8 cellular contexts compared by ENCODE assay signal in genomic region chr19:4911786-4912672, GRCh38. TPM values are rescaled to one million over a fixed set of nuclear protein-coding genes. Genes with fewer than 3 reads are reported as not detected.
DNase-seq lines count a peak whose midpoint lies in the region; ATAC-seq and TF ChIP-seq lines count a peak whose summit lies in the region.

No MANE protein-coding gene starts in this region.

- no peaks in the 10 kb centered on the region for H3K9me3 ChIP-seq in duodenal mucosa (ENCODE audit: control insufficient read depth in 1 of 2, low read length in 2 of 2)
- no peaks in the 10 kb centered on the region for H3K9me3 ChIP-seq in lung (ENCODE audit: control insufficient read depth in 2 of 2, insufficient read depth in 1 of 2, low read length in 1 of 2)

- WGBS in lung, 2 donors = 26 to 29% methylated on average over 29 of the region's 29 CpGs

- TF ChIP-seq CTCF in lung (IDR thresholded peaks at IDR 0.05; ENCODE audit: control extremely low read depth, extremely low read depth) = peak; percentile 16

- H3K36me3 ChIP-seq in duodenal mucosa (ENCODE audit: control insufficient read depth in 1 of 2, insufficient read depth in 2 of 2, low read length in 2 of 2) (peaks cover 0 to 9% of the 10 kb centered on the region in 2 donors), lung (ENCODE audit: control insufficient read depth in 2 of 2, insufficient read depth in 2 of 2, low read length in 2 of 2) (no peaks in the 10 kb centered on the region)

- peak overlapping the region; percentile 70 for H3K4me3 ChIP-seq in duodenal mucosa (ENCODE audit: low read depth in 1 of 2, low read length in 2 of 2)
- H3K4me3 ChIP-seq in lung = no peak overlapping the region

- H3K27ac ChIP-seq in duodenal mucosa (ENCODE audit: low read depth, low read length) (no peak overlapping the region), lung (ENCODE audit: low read depth in 1 of 2, low read length in 1 of 2) (no peak overlapping the region)

- H3K9ac ChIP-seq in duodenal mucosa (ENCODE audit: low read depth in 1 of 2, low read length in 2 of 2) = peak overlapping the region; percentile 54 to 70

- DNase-seq in NCI-H1105 treated with DMSO at 0.1 percent for 48 hours (lab: John Stamatoyannopoulos, UW) (peak; percentile 21), NCI-H1105 (lab: John Stamatoyannopoulos, UW) (no peak), NCI-H2227 (lab: John Stamatoyannopoulos, UW; ENCODE audit: unreplicated experiment) (peak; percentile 70), lung (ENCODE audit: low spot score) (peak; percentile 70)
- peak; percentile 74 to 83 for DNase-seq in activated CD4-positive, alpha-beta T cell treated with anti-CD3 and anti-CD28 coated beads, Interleukin-2, amount 50 U/mL, for 48 hours
- peak; percentile 17 to 53 (median 34) for DNase-seq in stimulated activated CD4-positive, alpha-beta T cell treated with anti-CD3 and anti-CD28 coated beads, TNF-alpha, amount 100 ng/mL, for 1 hour (ENCODE audit: low read depth in 3 of 3, low spot score in 1 of 3)

- H3K4me1 ChIP-seq in duodenal mucosa (ENCODE audit: control insufficient read depth in 1 of 2, insufficient read depth in 2 of 2, low read length in 2 of 2) = peaks cover 24 to 49% of the 10 kb centered on the region in 2 donors
- H3K4me1 ChIP-seq in lung (ENCODE audit: control insufficient read depth in 2 of 2, insufficient read depth in 2 of 2, low read length in 2 of 2) = peaks cover 0 to 15% of the 10 kb centered on the region in 2 donors

- H3K27me3 ChIP-seq in duodenal mucosa (ENCODE audit: control insufficient read depth in 1 of 2, insufficient read depth in 2 of 2, low read length in 2 of 2) (no peaks in the 10 kb centered on the region), lung (ENCODE audit: control insufficient read depth, insufficient read depth) (no peaks in the 10 kb centered on the region)

- ATAC-seq in lung (ENCODE audit: insufficient read depth, low FRiP score) (peak; percentile 68), GM21381 (IDR thresholded peaks at IDR 0.05; ENCODE audit: unreplicated experiment) (no peak)

RNA-seq across cellular contexts. Expression of gene UHRF1, which starts 2.7 kb away (rescaled TPM):
- 1 to 10 TPM; 4.9 to 7.5 TPM for total RNA-seq in lung
- polyA plus RNA-seq in lung = 1 to 10 TPM; 3.2 to 4.1 TPM

RNA-seq across cellular contexts. Expression of gene ARRDC5, which starts 9.3 kb away (rescaled TPM):
- total RNA-seq in lung = under 1 TPM; 0.54 to 0.64 TPM
- polyA plus RNA-seq in lung = under 1 TPM; 0.39 to 0.51 TPM

RNA-seq across cellular contexts. Expression of gene PLIN3, which starts 44.6 kb away (rescaled TPM):
- 10 to 100 TPM; 35.6 to 65.4 TPM for total RNA-seq in lung
- polyA plus RNA-seq in lung = 100 to 1,000 TPM in 1 of 2 donors, 10 to 100 TPM in 1; 18.0 to 105 TPM

RNA-seq across cellular contexts. Expression of gene KDM4B, which starts 56.9 kb away (rescaled TPM):
- total RNA-seq in lung = 10 to 100 TPM; 31.9 to 49.5 TPM
- 10 to 100 TPM; 17.1 to 17.5 TPM for polyA plus RNA-seq in lung
